10 cellular contexts compared by ENCODE assay signal in genomic region chr2:235709124-235709813, GRCh38.
A peak's percentile ranks its signal among the peaks of the same experiment; 100 is the strongest.
DNase-seq lines count a peak whose midpoint lies in the region; ATAC-seq, FAIRE-seq and TF ChIP-seq lines count a peak whose summit lies in the region.
"Had no signal": no experiment of that assay in that cellular context is flagged by ENCODE, and none has a peak within 500 bp of the region (broad histone marks: within the 10 kb centered on the region; RNA-seq: fewer than 3 reads in every experiment).

No MANE protein-coding gene starts in this region.

- CTCF ChIA-PET in A549 (lab: Yijun Ruan, JAX) = interaction anchor here (0.8 to 1.5 kb wide), 6 partner anchors 37 to 471 kb away, joined by 3 to 4 read pairs (median 3); no protein-coding TSS in a partner anchor

- H3K27ac ChIP-seq in A549 = peak overlapping the region; percentile 15 to 53; a peak in 5 of 6 replicates

- peak overlapping the region; percentile 59 for H3K4me2 ChIP-seq in A549

- TF ChIP-seq RAD21 in A549 (conservative IDR thresholded peaks at IDR 0.05 in 1 of 2, IDR thresholded peaks at IDR 0.05 in 1 of 2) (no peak), Ishikawa (IDR thresholded peaks at IDR 0.05; ENCODE audit: low read depth) (no peak; the same call in 1 of the 2 replicates)

- intact Hi-C loops in mucosa of descending colon (cut with DNase I, micrococcal nuclease) = no loop called here

- ATAC-seq in A549 = peak; percentile 81 to 87
- ATAC-seq in mucosa of descending colon = peak; percentile 95
- ATAC-seq: activated CD4-positive, alpha-beta T cell treated with anti-CD3 and anti-CD28 coated beads for 36 hours had no signal

- DNase-seq in A549 (ENCODE audit: low read depth in 1 of 2, low spot score in 1 of 2) (peak; percentile 31 to 73), choroid plexus epithelial cell (ENCODE audit: low read depth) (peak; percentile 7), mucosa of descending colon (peak; percentile 86 to 88 (median 88)), NCI-H1930 (lab: John Stamatoyannopoulos, UW) (no peak), NK-92 (lab: John Stamatoyannopoulos, UW; ENCODE audit: unreplicated experiment) (no peak), retina (no peak), SKM-1 treated with dmso at 0.1 percent for 144 hours (lab: John Stamatoyannopoulos, UW; ENCODE audit: unreplicated experiment) (no peak)
- DNase-seq: activated CD4-positive, alpha-beta T cell treated with anti-CD3 and anti-CD28 coated beads for 36 hours; stimulated activated CD4-positive, alpha-beta T cell treated with anti-CD3 and anti-CD28 coated beads, Interleukin-4, amount 100 ng/mL, for 1 hour had no signal

- H3K4me3 ChIP-seq in A549 = no peak overlapping the region
- no peak overlapping the region for H3K4me3 ChIP-seq in choroid plexus epithelial cell (ENCODE audit: low read depth, low read length)
- H3K4me3 ChIP-seq in mucosa of descending colon = no peak overlapping the region

- TF ChIP-seq CTCF in A549 (IDR thresholded peaks at IDR 0.05) (no peak), choroid plexus epithelial cell (conservative IDR thresholded peaks at IDR 0.05; ENCODE audit: low read depth, low read length) (no peak), mucosa of descending colon (IDR thresholded peaks at IDR 0.05) (no peak)

- H3K4me1 ChIP-seq in A549 = peaks cover 41% of the 10 kb centered on the region
- peaks cover 23% of the 10 kb centered on the region for H3K4me1 ChIP-seq in mucosa of descending colon (ENCODE audit: low read depth)

- no peaks in the 10 kb centered on the region for H3K36me3 ChIP-seq in mucosa of descending colon (ENCODE audit: low read depth)

- TF ChIP-seq EP300 in A549 (IDR thresholded peaks at IDR 0.05) = 0 out of 5 replicates have a peak, but pooled peaks of 1 of the 2 experiments have one; percentile 17
- TF ChIP-seq EP300 in Ishikawa (IDR thresholded peaks at IDR 0.05; ENCODE audit: borderline replicate concordance) = peak; percentile 53; the same call in 1 of the 2 replicates

- no peak for TF ChIP-seq POLR2A in A549 (IDR thresholded peaks at IDR 0.05; ENCODE audit: low read length)

- POLR2A ChIA-PET in A549 (lab: Yijun Ruan, JAX) = no interaction called here

- FAIRE-seq in A549 (lab: Jason Lieb, UNC) = no peak

- H3K9me3 ChIP-seq in A549 (no peaks in the 10 kb centered on the region), mucosa of descending colon (no peaks in the 10 kb centered on the region)

- WGBS in A549 (ENCODE audit: missing lambda C conversion rate) = 20% methylated on average over 13 of the region's 14 CpGs

TF ChIP-seq in A549, 52 proteins besides CTCF, POLR2A, EP300 and RAD21:
- 0 out of 2 replicates have a peak, but pooled peaks have one; percentile 9 for TF ChIP-seq MAX (IDR thresholded peaks at IDR 0.05)
- no peak for TF ChIP-seq POLR2AphosphoS2 (conservative IDR thresholded peaks at IDR 0.05; ENCODE audit: low read length)

TF ChIP-seq in Ishikawa, 13 proteins besides CTCF, POLR2A, EP300 and RAD21:
- TF ChIP-seq NFIC (IDR thresholded peaks at IDR 0.05) (peak; percentile 32), TCF12 (IDR thresholded peaks at IDR 0.05; ENCODE audit: low read depth) (peak; percentile 10; the same call in 1 of the 2 replicates), MAX (IDR thresholded peaks at IDR 0.05) (no peak), FOXM1 (IDR thresholded peaks at IDR 0.05; ENCODE audit: borderline replicate concordance, low read depth) (no peak; the same call in 1 of the 2 replicates), CEBPB (IDR thresholded peaks at IDR 0.05) (no peak), EGR1 (IDR thresholded peaks at IDR 0.05) (no peak), ZBTB7A (IDR thresholded peaks at IDR 0.05; ENCODE audit: low read depth) (no peak), TAF1 (IDR thresholded peaks at IDR 0.05; ENCODE audit: low read depth) (no peak), USF1 (IDR thresholded peaks at IDR 0.05) (no peak), YY1 (IDR thresholded peaks at IDR 0.05; ENCODE audit: low read depth) (0 out of 2 replicates have a peak, but pooled peaks have one; percentile 34), REST (IDR thresholded peaks at IDR 0.05; ENCODE audit: low read depth) (no peak), CREB1 (IDR thresholded peaks at IDR 0.05; ENCODE audit: low read depth) (no peak), TEAD4 (IDR thresholded peaks at IDR 0.05) (peak; percentile 79)

Comparison
In these comparisons a context has a peak if more than half of its experiments do, and no peak if none do; other contexts are left out.
1. DNase-seq: peak in A549 (2 of 2), choroid plexus epithelial cell (single experiment) and mucosa of descending colon (3 of 3); none in NCI-H1930 (0 of 2), NK-92 (single experiment), retina (single experiment) and SKM-1 treated with dmso at 0.1 percent for 144 hours (single experiment).